ENCODE assay signal across 25 cellular contexts in the genomic region with DNA sequence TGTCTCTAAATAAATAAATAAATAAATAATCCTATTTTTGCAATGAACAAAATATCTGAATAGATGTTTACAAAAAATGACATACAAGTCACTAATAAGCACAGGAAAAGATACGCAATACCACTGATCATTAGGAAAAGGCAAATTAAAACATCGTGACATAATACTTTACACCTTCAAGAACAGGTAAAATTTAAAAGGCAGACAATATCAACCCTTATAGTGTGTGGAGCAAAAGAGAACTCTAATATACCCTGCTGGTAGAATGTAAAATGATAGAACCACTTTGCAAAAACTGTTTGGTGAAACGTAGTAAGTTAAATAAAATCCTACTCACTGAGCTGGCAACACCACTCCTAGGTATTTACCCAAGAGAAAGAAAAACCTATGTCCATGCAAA.
"Had no signal": no experiment of that assay in that cellular context is flagged by ENCODE, and none has a peak within 500 bp of the region (broad histone marks: within the 10 kb centered on the region; RNA-seq: fewer than 3 reads in every experiment).

No MANE protein-coding gene starts in this region.

- H3K27ac ChIP-seq: epithelial cell of prostate, gastrocnemius medialis, lower lobe of right lung, ovary, psoas muscle, sigmoid colon, testis, tibial artery had no signal

- H3K27me3 Mint-ChIP-seq: naive thymus-derived CD8-positive, alpha-beta T cell; stimulated activated memory B cell treated with anti-CD40 and anti-IgM and Interleukin-4, amounts not matched to agents 10 μg/mL and 1 μg/mL and 100 μg/mL, for 72 hours; type B pancreatic cell had no signal

- H3K4me1 ChIP-seq: gastrocnemius medialis, lower lobe of right lung, psoas muscle, sigmoid colon, testis, tibial artery had no signal

- H3K36me3 ChIP-seq: ovary had no signal

- H3K9me3 Mint-ChIP-seq: naive thymus-derived CD8-positive, alpha-beta T cell; nephron progenitor cell; stimulated activated memory B cell treated with anti-CD40 and anti-IgM and Interleukin-4, amounts not matched to agents 10 μg/mL and 1 μg/mL and 100 μg/mL, for 72 hours; type B pancreatic cell had no signal

- H3K4me3 Mint-ChIP-seq: naive thymus-derived CD8-positive, alpha-beta T cell; nephron progenitor cell; stimulated activated memory B cell treated with anti-CD40 and anti-IgM and Interleukin-4, amounts not matched to agents 10 μg/mL and 1 μg/mL and 100 μg/mL, for 72 hours; type B pancreatic cell had no signal

- H3K4me1 Mint-ChIP-seq: nephron progenitor cell; stimulated activated memory B cell treated with anti-CD40 and anti-IgM and Interleukin-4, amounts not matched to agents 10 μg/mL and 1 μg/mL and 100 μg/mL, for 72 hours had no signal

- ATAC-seq: esophagus mucosa; gastrocnemius medialis; left ventricle myocardium superior; lower lobe of right lung; naive thymus-derived CD8-positive, alpha-beta T cell; psoas muscle; right cardiac atrium; stimulated activated memory B cell treated with anti-CD40 and anti-IgM and Interleukin-4, amounts not matched to agents 10 μg/mL and 1 μg/mL and 100 μg/mL, for 72 hours; stimulated activated naive CD8-positive, alpha-beta T cell treated with anti-CD3 and anti-CD28 coated beads, Interleukin-15, Interleukin-2, amounts not matched to agents 100 U/mL and 50 U/mL, for 24 hours had no signal

- DNase-seq: dorsolateral prefrontal cortex; effector CD4-positive, alpha-beta T cell; foreskin fibroblast; gastrocnemius medialis; head of caudate nucleus; lower lobe of right lung; naive thymus-derived CD8-positive, alpha-beta T cell; nephron progenitor cell; occipital lobe; ovary; posterior cingulate gyrus; psoas muscle; right cardiac atrium; sigmoid colon; stimulated activated CD4-positive, alpha-beta T cell treated with anti-CD3 and anti-CD28 coated beads, Interleukin-2, amount 100 ng/mL, for 24 hours; stimulated activated CD4-positive, alpha-beta T cell treated with anti-CD3 and anti-CD28 coated beads, Interleukin-4, amount 100 ng/mL, for 24 hours; stimulated activated naive CD8-positive, alpha-beta T cell treated with anti-CD3 and anti-CD28 coated beads, Interleukin-15, Interleukin-2, amounts not matched to agents 100 U/mL and 50 U/mL, for 24 hours; substantia nigra; testis had no signal

- H3K27ac Mint-ChIP-seq: stimulated activated memory B cell treated with anti-CD40 and anti-IgM and Interleukin-4, amounts not matched to agents 10 μg/mL and 1 μg/mL and 100 μg/mL, for 72 hours; type B pancreatic cell had no signal

- H3K4me3 ChIP-seq: dorsolateral prefrontal cortex, gastrocnemius medialis, lower lobe of right lung, ovary, psoas muscle, sigmoid colon, testis, tibial artery had no signal

- H3K27me3 ChIP-seq: dorsolateral prefrontal cortex, gastrocnemius medialis, ovary, sigmoid colon, testis, tibial artery had no signal
